Comparison of ENCODE assay signal across 12 cellular contexts in the genomic region with DNA sequence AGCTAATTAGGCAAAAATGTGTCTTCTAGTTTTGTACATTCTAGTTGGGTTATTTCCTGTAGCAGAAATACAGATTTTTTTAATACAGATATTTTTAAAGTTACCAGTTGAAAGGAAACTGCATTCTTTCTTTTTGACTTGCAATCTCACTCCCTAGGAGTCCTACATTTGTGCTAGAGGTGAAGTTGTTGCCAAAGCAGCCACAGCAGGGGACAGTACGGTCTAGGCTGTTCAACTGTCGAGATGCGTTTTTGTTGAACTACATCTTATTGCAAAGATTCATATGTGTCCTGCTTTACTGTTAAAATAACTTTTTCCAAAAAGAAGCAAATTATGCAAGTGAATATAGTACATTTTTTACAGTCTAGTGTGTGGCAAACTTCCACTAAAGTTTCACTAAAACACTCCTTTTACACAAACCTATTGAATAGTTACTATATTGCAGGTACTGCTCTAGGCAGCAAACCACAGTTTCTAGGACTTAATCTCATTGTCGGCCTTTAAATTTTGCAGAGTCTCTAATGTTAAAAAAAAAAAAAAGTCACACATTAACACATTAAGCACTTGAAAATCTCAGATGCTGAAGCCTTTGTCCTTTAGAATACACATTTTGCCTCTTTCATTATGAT. TPM values are rescaled to one million over a fixed set of nuclear protein-coding genes. Genes with fewer than 3 reads are reported as not detected.
DNase-seq lines count a peak whose midpoint lies in the region; ATAC-seq and TF ChIP-seq lines count a peak whose summit lies in the region.
"Had no signal": no experiment of that assay in that cellular context is flagged by ENCODE, and none has a peak within 500 bp of the region (broad histone marks: within the 10 kb centered on the region; RNA-seq: fewer than 3 reads in every experiment).

No MANE protein-coding gene starts in this region.

- WGBS in tibial nerve, 2 donors, result 82 to 87% methylated on average over 4 of the region's 4 CpGs

- peaks cover 4% of the 10 kb centered on the region for H3K27me3 Mint-ChIP-seq in activated naive CD8-positive, alpha-beta T cell

- peaks cover 0 to 3% (median 0%) of the 10 kb centered on the region in 3 donors for H3K36me3 ChIP-seq in tibial nerve
- H3K36me3 ChIP-seq: SJCRH30 had no signal

- H3K4me3 ChIP-seq in tibial nerve, result no peak overlapping the region
- H3K4me3 ChIP-seq: SJCRH30 had no signal

- H3K4me3 Mint-ChIP-seq in activated naive CD8-positive, alpha-beta T cell, result peak overlapping the region; percentile 27
- H3K4me3 Mint-ChIP-seq: neural crest cell had no signal

- H3K4me1 ChIP-seq in tibial nerve, result no peaks in the 10 kb centered on the region
- H3K4me1 ChIP-seq: SJCRH30 had no signal

- DNase-seq in mesenteric fat pad (ENCODE audit: low spot score) (no peak), NCI-H1436 treated with DMSO at 0.1 percent for 48 hours (lab: John Stamatoyannopoulos, UW) (no peak), tibial nerve (ENCODE audit: low spot score in 2 of 2) (no peak), Ammon's horn (ENCODE audit: low spot score) (no peak)
- DNase-seq: MV-4-11; SJCRH30; stimulated activated CD4-positive, alpha-beta T cell treated with anti-CD3 and anti-CD28 coated beads, Interleukin-4, amount 100 ng/mL, for 4 hours had no signal

- H3K27ac ChIP-seq in tibial nerve, result no peak overlapping the region
- H3K27ac ChIP-seq: SJCRH30 had no signal

- no peak for TF ChIP-seq POLR2A in tibial nerve (IDR thresholded peaks at IDR 0.05)

- H3K9me3 ChIP-seq in tibial nerve, result peaks cover 0 to 9% (median 0%) of the 10 kb centered on the region in 4 donors
- H3K9me3 ChIP-seq: SJCRH30 had no signal

- no peak for TF ChIP-seq CTCF in tibial nerve (IDR thresholded peaks at IDR 0.05)

- no peaks in the 10 kb centered on the region for H3K27me3 ChIP-seq in tibial nerve
- H3K27me3 ChIP-seq: SJCRH30 had no signal

- peaks cover 9% of the 10 kb centered on the region for H3K9me3 Mint-ChIP-seq in activated naive CD8-positive, alpha-beta T cell (ENCODE audit: low read depth)

- peak overlapping the region; percentile 58 for H3K27ac Mint-ChIP-seq in activated naive CD8-positive, alpha-beta T cell

- no peak for TF ChIP-seq EP300 in tibial nerve (IDR thresholded peaks at IDR 0.05)

- H3K4me1 Mint-ChIP-seq in activated naive CD8-positive, alpha-beta T cell (ENCODE audit: low read depth), result peaks cover 18% of the 10 kb centered on the region
- H3K4me1 Mint-ChIP-seq: neural crest cell had no signal

- ATAC-seq in GM18907 (IDR thresholded peaks at IDR 0.05; ENCODE audit: unreplicated experiment) (peak; percentile 52), GM21528 (IDR thresholded peaks at IDR 0.05; ENCODE audit: low FRiP score, unreplicated experiment) (peak; percentile 49), HG03354 (IDR thresholded peaks at IDR 0.05; ENCODE audit: poor library complexity, severe bottlenecking, unreplicated experiment) (peak; percentile 42)

- H3K36me3 Mint-ChIP-seq in activated naive CD8-positive, alpha-beta T cell, result peaks cover 9% of the 10 kb centered on the region

RNA-seq across cellular contexts. Expression of gene SRGAP1, which starts 30.2 kb away (rescaled TPM):
- total RNA-seq in mesenteric fat pad (20.5 TPM), tibial nerve (10 to 100 TPM; 13.1 to 81.5 (median 22.4) TPM)

RNA-seq across cellular contexts. Expression of gene RXYLT1, which starts 34.6 kb away (rescaled TPM):
- total RNA-seq in mesenteric fat pad, result 15.1 TPM
- 10 to 100 TPM; 14.4 to 24.9 (median 18.1) TPM for total RNA-seq in tibial nerve
